In genomic region chr9:91750343-91750742, GRCh38 we compare ENCODE assay signal across 1 cellular context.
TF ChIP-seq lines count a peak whose summit lies in the region.

No MANE protein-coding gene starts in this region.

TF ChIP-seq in IMR-90, 13 proteins besides CTCF, POLR2A, EP300 and RAD21 (continued from another document):
- no peak for TF ChIP-seq ELK1 (IDR thresholded peaks at IDR 0.05; ENCODE audit: borderline replicate concordance, low read depth, low read length)
- TF ChIP-seq SMC3 (IDR thresholded peaks at IDR 0.05; ENCODE audit: low read depth, low read length), result no peak
- no peak for TF ChIP-seq NFE2L2 (IDR thresholded peaks at IDR 0.05; ENCODE audit: low read depth, low read length)
TF ChIP-seq in IMR-90: peak in this region for 0.
